8 cellular contexts compared by ENCODE assay signal in genomic region chr7:45028138-45028919, GRCh38. TPM values are rescaled to one million over a fixed set of nuclear protein-coding genes. Genes with fewer than 3 reads are reported as not detected.
DNase-seq lines count a peak whose midpoint lies in the region; TF ChIP-seq lines count a peak whose summit lies in the region.

No MANE protein-coding gene starts in this region.

- 76 to 77% methylated on average over 14 to 17 of the region's 17 CpGs for WGBS in esophagus squamous epithelium, 2 donors
- WGBS in stomach, 5 donors: 76 to 89% (median 81%) methylated on average over 17 of the region's 17 CpGs

- H3K27me3 Mint-ChIP-seq in activated naive CD4-positive, alpha-beta T cell treated with anti-CD3 and anti-CD28 coated beads, Interleukin-2, amount 10 ng/mL, durations not matched to agents 7 days and 5 days: no peaks in the 10 kb centered on the region

- H3K27ac Mint-ChIP-seq in activated naive CD4-positive, alpha-beta T cell treated with anti-CD3 and anti-CD28 coated beads, Interleukin-2, amount 10 ng/mL, durations not matched to agents 7 days and 5 days: peak overlapping the region; percentile 95

- CTCF ChIA-PET in activated naive CD4-positive, alpha-beta T cell treated with anti-CD3 and anti-CD28 coated beads, Interleukin-2, amount 10 ng/mL, durations not matched to agents 7 days and 5 days (lab: Charles Lee): interaction anchor here (0.7 to 4.2 kb wide), 7 partner anchors 9 to 108 kb away, joined by 3 to 35 read pairs (median 4); partner anchors contain the start of gene MYO1G
- CTCF ChIA-PET in PC-9 (lab: Charles Lee): interaction anchor here (0.5 kb wide), 1 partner anchor 552 kb away, joined by 4 read pairs; no protein-coding TSS in a partner anchor

- H3K9ac ChIP-seq in SU-DHL-6 (ENCODE audit: low read length): peak overlapping the region; percentile 44

- no peak for DNase-seq in activated naive CD4-positive, alpha-beta T cell treated with anti-CD3 and anti-CD28 coated beads, Interleukin-2, amount 10 ng/mL, durations not matched to agents 7 days and 5 days
- DNase-seq in activated naive CD4-positive, alpha-beta T cell treated with anti-CD3 and anti-CD28 coated beads, Interleukin-2, amount 50 U/mL, for 16 hours: no peak
- DNase-seq in esophagus squamous epithelium (lab: John Stamatoyannopoulos, UW): no peak
- no peak for DNase-seq in stomach
- no peak for DNase-seq in DMS114 treated with DMSO at 0.1 percent for 48 hours (lab: John Stamatoyannopoulos, UW; ENCODE audit: unreplicated experiment)
- no peak for DNase-seq in islet precursor cell
- DNase-seq in PC-9: no peak

- no peaks in the 10 kb centered on the region for H3K9me2 ChIP-seq in SU-DHL-6 (replicated peaks; ENCODE audit: insufficient read depth, low read length)
- H3K9me2 ChIP-seq in PC-9 (ENCODE audit: insufficient read depth): no peaks in the 10 kb centered on the region

- H3K4me1 ChIP-seq in esophagus squamous epithelium: peaks cover 3 to 69% (median 42%) of the 10 kb centered on the region in 3 donors
- H3K4me1 ChIP-seq in stomach: peaks cover 0 to 18% (median 7%) of the 10 kb centered on the region in 4 donors
- no peaks in the 10 kb centered on the region for H3K4me1 ChIP-seq in PC-9 (replicated peaks; ENCODE audit: insufficient read depth)

- intact Hi-C loops in esophagus squamous epithelium (cut with DNase I) (no loop called here), stomach (cut with DNase I; ENCODE audit: low total_unique reads) (no loop called here), PC-9 (cut with micrococcal nuclease; ENCODE audit: unreplicated experiment) (no loop called here)

- H4K20me1 ChIP-seq in SU-DHL-6 (ENCODE audit: low read depth, low read length) (peaks cover 9% of the 10 kb centered on the region; the same call in 1 of the 2 replicates), PC-9 (ENCODE audit: insufficient read depth) (no peaks in the 10 kb centered on the region)

- POLR2A ChIA-PET in PC-9 (lab: Charles Lee; ENCODE audit: unreplicated experiment): no interaction called here

- TF ChIP-seq POLR2A in esophagus squamous epithelium (IDR thresholded peaks at IDR 0.05) (no peak), stomach (IDR thresholded peaks at IDR 0.05) (no peak)

- H3K4me1 Mint-ChIP-seq in activated naive CD4-positive, alpha-beta T cell treated with anti-CD3 and anti-CD28 coated beads, Interleukin-2, amount 10 ng/mL, durations not matched to agents 7 days and 5 days: peaks cover 70% of the 10 kb centered on the region

- peak overlapping the region; percentile 94 for H3K27ac ChIP-seq in SU-DHL-6 (ENCODE audit: low read depth, low read length)
- H3K27ac ChIP-seq in esophagus squamous epithelium: peak overlapping the region in 3 of 4 donors; percentile 39 to 73 (median 46)
- H3K27ac ChIP-seq in stomach: peak overlapping the region in 4 of 5 donors; percentile 47 to 72 (median 62)
- H3K27ac ChIP-seq in PC-9: no peak overlapping the region

- no peaks in the 10 kb centered on the region for H3K9me3 Mint-ChIP-seq in activated naive CD4-positive, alpha-beta T cell treated with anti-CD3 and anti-CD28 coated beads, Interleukin-2, amount 10 ng/mL, durations not matched to agents 7 days and 5 days

- no peaks in the 10 kb centered on the region for H3K27me3 ChIP-seq in SU-DHL-6 (ENCODE audit: low read length)
- H3K27me3 ChIP-seq in esophagus squamous epithelium: no peaks in the 10 kb centered on the region
- no peaks in the 10 kb centered on the region for H3K27me3 ChIP-seq in stomach
- H3K27me3 ChIP-seq in PC-9 (ENCODE audit: insufficient read depth, low read depth): no peaks in the 10 kb centered on the region

- H3K4me3 Mint-ChIP-seq in activated naive CD4-positive, alpha-beta T cell treated with anti-CD3 and anti-CD28 coated beads, Interleukin-2, amount 10 ng/mL, durations not matched to agents 7 days and 5 days: peak overlapping the region; percentile 82

- H3F3A ChIP-seq in SU-DHL-6 (ENCODE audit: insufficient read depth) (peaks cover 35% of the 10 kb centered on the region), PC-9 (ENCODE audit: insufficient read depth, low read depth) (no peaks in the 10 kb centered on the region)

- H2AFZ ChIP-seq in SU-DHL-6 (ENCODE audit: low read depth, low read length, severe bottlenecking) (no peak overlapping the region), PC-9 (no peak overlapping the region)

- no TSS peak for BruUV-seq in PC-9 (replicated peaks; lab: Mats Ljungman, UMichigan)

- TF ChIP-seq EP300 in stomach (IDR thresholded peaks at IDR 0.05): no peak

- H3K9me3 ChIP-seq in SU-DHL-6 (ENCODE audit: insufficient read depth, low read length) (no peaks in the 10 kb centered on the region), esophagus squamous epithelium (no peaks in the 10 kb centered on the region), stomach (no peaks in the 10 kb centered on the region), PC-9 (ENCODE audit: insufficient read depth, low read depth) (no peaks in the 10 kb centered on the region)

- H3K36me3 ChIP-seq in SU-DHL-6 (ENCODE audit: low read length) (peaks cover 34% of the 10 kb centered on the region), esophagus squamous epithelium (peaks cover 0 to 22% (median 0%) of the 10 kb centered on the region in 3 donors), stomach (peaks cover 0 to 17% (median 11%) of the 10 kb centered on the region in 4 donors), PC-9 (ENCODE audit: low read depth) (no peaks in the 10 kb centered on the region)

- H3K79me2 ChIP-seq in SU-DHL-6 (ENCODE audit: insufficient read depth, low read length) (peaks cover 100% of the 10 kb centered on the region), PC-9 (ENCODE audit: low read depth) (no peaks in the 10 kb centered on the region)

- H3K4me3 ChIP-seq in SU-DHL-6 (ENCODE audit: insufficient read depth, low read length, poor library complexity, severe bottlenecking) (peak overlapping the region; percentile 31), esophagus squamous epithelium (peak overlapping the region; percentile 5 to 57 (median 34)), stomach (peak overlapping the region; percentile 25 to 39 (median 36)), PC-9 (no peak overlapping the region)

- H3K4me2 ChIP-seq in SU-DHL-6 (ENCODE audit: low read depth, low read length, poor library complexity, severe bottlenecking): peak overlapping the region; percentile 63
- H3K4me2 ChIP-seq in PC-9: no peak overlapping the region

- TF ChIP-seq CTCF in SU-DHL-6 (IDR thresholded peaks at IDR 0.05; ENCODE audit: insufficient read depth, low read length, poor library complexity, severe bottlenecking): no peak
- TF ChIP-seq CTCF in esophagus squamous epithelium (IDR thresholded peaks at IDR 0.05): no peak
- TF ChIP-seq CTCF in stomach (IDR thresholded peaks at IDR 0.05): no peak
- TF ChIP-seq CTCF in PC-9 (conservative IDR thresholded peaks at IDR 0.05): no peak

- H3K36me3 Mint-ChIP-seq in activated naive CD4-positive, alpha-beta T cell treated with anti-CD3 and anti-CD28 coated beads, Interleukin-2, amount 10 ng/mL, durations not matched to agents 7 days and 5 days: peaks cover 72% of the 10 kb centered on the region

RNA-seq across cellular contexts. Expression of gene CCM2, which starts 28.3 kb away (rescaled TPM):
- total RNA-seq in esophagus squamous epithelium (10 to 100 TPM; 20.0 to 36.3 (median 24.9) TPM), stomach (10 to 100 TPM in 4 of 5 donors, 1 to 10 TPM in 1; 1.8 to 31.7 (median 17.2) TPM), PC-9 (2021) (48.1 and 54.2 TPM in 2 replicates)
- polyA plus RNA-seq in stomach: 10 to 100 TPM; 33.1 to 39.0 (median 38.7) TPM

RNA-seq across cellular contexts. Expression of gene MYO1G, which starts 49.5 kb away (rescaled TPM):
- total RNA-seq in esophagus squamous epithelium (1 to 10 TPM; 1.3 to 5.0 (median 2.6) TPM), stomach (10 to 100 TPM in 1 of 5 donors, 1 to 10 TPM in 4; 1.7 to 16.7 (median 4.0) TPM), PC-9 (2021) (0.24 and 0.28 TPM in 2 replicates)
- polyA plus RNA-seq in stomach: 1 to 10 TPM; 2.0 to 3.4 (median 3.2) TPM
